22 cellular contexts compared by ENCODE assay signal in genomic region chr16:85891776-85892166, GRCh38. TPM values are rescaled to one million over a fixed set of nuclear protein-coding genes. Genes with fewer than 3 reads are reported as not detected.
A peak's percentile ranks its signal among the peaks of the same experiment; 100 is the strongest.
DNase-seq lines count a peak whose midpoint lies in the region; ATAC-seq and TF ChIP-seq lines count a peak whose summit lies in the region.
"Had no signal": no experiment of that assay in that cellular context is flagged by ENCODE, and none has a peak within 500 bp of the region (broad histone marks: within the 10 kb centered on the region; RNA-seq: fewer than 3 reads in every experiment).

No MANE protein-coding gene starts in this region.

- no peak overlapping the region for H3K4me3 ChIP-seq in RWPE2 (ENCODE audit: severe bottlenecking)
- H3K4me3 ChIP-seq in muscle layer of duodenum (ENCODE audit: low read depth in 1 of 2, low read length in 2 of 2), result no peak overlapping the region
- H3K4me3 ChIP-seq: coronary artery, suprapubic skin had no signal

- no peaks in the 10 kb centered on the region for H3K9me3 ChIP-seq in RWPE2 (ENCODE audit: severe bottlenecking)
- no peaks in the 10 kb centered on the region for H3K9me3 ChIP-seq in muscle layer of duodenum (ENCODE audit: control insufficient read depth in 1 of 2, low read length in 2 of 2)
- H3K9me3 ChIP-seq: suprapubic skin had no signal

- H3K4me1 ChIP-seq in RWPE2 (ENCODE audit: insufficient read depth, poor library complexity, severe bottlenecking) (peaks cover 29% of the 10 kb centered on the region), muscle layer of duodenum (ENCODE audit: control insufficient read depth in 1 of 2, insufficient read depth in 2 of 2, low read length in 2 of 2) (no peaks in the 10 kb centered on the region)
- H3K4me1 ChIP-seq: suprapubic skin had no signal

- no peak for TF ChIP-seq CTCF in RWPE2 (IDR thresholded peaks at IDR 0.05; ENCODE audit: poor library complexity, severe bottlenecking)

- H3K27me3 ChIP-seq in RWPE2 (ENCODE audit: insufficient read depth, poor library complexity, severe bottlenecking), result peaks cover 23% of the 10 kb centered on the region
- no peaks in the 10 kb centered on the region for H3K27me3 ChIP-seq in muscle layer of duodenum (ENCODE audit: low read depth, low read length)

- ATAC-seq in RWPE2 (ENCODE audit: low read depth) (no peak), GM18498 (IDR thresholded peaks at IDR 0.05; ENCODE audit: unreplicated experiment) (no peak), HG03460 (IDR thresholded peaks at IDR 0.05; ENCODE audit: unreplicated experiment) (no peak)
- ATAC-seq: Right ventricle myocardium inferior; stimulated activated effector memory CD8-positive, alpha-beta T cell treated with anti-CD3 and anti-CD28 coated beads, Interleukin-12 subunit alpha, Interleukin-12 subunit beta, amount 100 ng/mL, for 72 hours had no signal

- DNase-seq in COLO668 (lab: John Stamatoyannopoulos, UW; ENCODE audit: unreplicated experiment) (peak; percentile 84), DMS79 (lab: John Stamatoyannopoulos, UW) (peak; percentile 54), RWPE2 (ENCODE audit: low spot score) (no peak), mucosa of gallbladder (ENCODE audit: low spot score) (no peak)
- DNase-seq: activated CD4-positive, alpha-beta T cell treated with anti-CD3 and anti-CD28 coated beads, Interleukin-2, amount 50 U/mL, for 48 hours; activated CD4-positive, CD25-positive, alpha-beta regulatory T cell; activated naive CD4-positive, alpha-beta T cell; amniotic stem cell; COR-L47; NCI-H187 had no signal

- peak overlapping the region; percentile 36 for H3K27ac ChIP-seq in RWPE2 (ENCODE audit: poor library complexity, severe bottlenecking)
- H3K27ac ChIP-seq in muscle layer of duodenum (ENCODE audit: low read length), result peak overlapping the region; percentile 32
- H3K27ac ChIP-seq: coronary artery, KMS-11, suprapubic skin had no signal

- H3K36me3 ChIP-seq in RWPE2 (ENCODE audit: low read depth) (no peaks in the 10 kb centered on the region), muscle layer of duodenum (ENCODE audit: control insufficient read depth in 1 of 2, insufficient read depth in 2 of 2, low read length in 2 of 2) (no peaks in the 10 kb centered on the region)
- H3K36me3 ChIP-seq: suprapubic skin had no signal

RNA-seq across cellular contexts. Expression of gene IRF8, which starts 7.2 kb away (rescaled TPM):
- 29.6 TPM for total RNA-seq in mucosa of gallbladder
- total RNA-seq: bronchial epithelial cell, fibroblast of lung, HFFc6, NCI-H460 had no signal

Comparison
In these comparisons a context has a peak if more than half of its experiments do, and no peak if none do; other contexts are left out.
1. DNase-seq: peak in COLO668 (single experiment) and DMS79 (single experiment); none in RWPE2 (single experiment) and mucosa of gallbladder (single experiment).